ENCODE assay signal across 1 cellular context in genomic region chr7:71517940-71518339, GRCh38.
TF ChIP-seq lines count a peak whose summit lies in the region.

No MANE protein-coding gene starts in this region.

TF ChIP-seq in GM23338, 12 proteins besides CTCF, POLR2A, EP300 and RAD21 (continued from another document):
- TF ChIP-seq EZH2 (IDR thresholded peaks at IDR 0.05; ENCODE audit: low read depth, unreplicated experiment) (no peak), ZNF331 (CRISPR knock-in tag; IDR thresholded peaks at IDR 0.05; ENCODE audit: low read depth) (no peak), REST (IDR thresholded peaks at IDR 0.05; ENCODE audit: unreplicated experiment) (no peak), ETS1 (IDR thresholded peaks at IDR 0.05) (no peak), ZNF114 (CRISPR knock-in tag; IDR thresholded peaks at IDR 0.05) (no peak), NANOG (IDR thresholded peaks at IDR 0.05; ENCODE audit: borderline replicate concordance) (no peak), CREB1 (CRISPR knock-in tag; IDR thresholded peaks at IDR 0.05; ENCODE audit: low read depth) (no peak), POLR2AphosphoS5 (IDR thresholded peaks at IDR 0.05; ENCODE audit: low read depth) (no peak), STAT1 (IDR thresholded peaks at IDR 0.05; ENCODE audit: unreplicated experiment) (no peak)
TF ChIP-seq in GM23338: peak in this region for 0.
